14 cellular contexts compared by ENCODE assay signal in the genomic region with DNA sequence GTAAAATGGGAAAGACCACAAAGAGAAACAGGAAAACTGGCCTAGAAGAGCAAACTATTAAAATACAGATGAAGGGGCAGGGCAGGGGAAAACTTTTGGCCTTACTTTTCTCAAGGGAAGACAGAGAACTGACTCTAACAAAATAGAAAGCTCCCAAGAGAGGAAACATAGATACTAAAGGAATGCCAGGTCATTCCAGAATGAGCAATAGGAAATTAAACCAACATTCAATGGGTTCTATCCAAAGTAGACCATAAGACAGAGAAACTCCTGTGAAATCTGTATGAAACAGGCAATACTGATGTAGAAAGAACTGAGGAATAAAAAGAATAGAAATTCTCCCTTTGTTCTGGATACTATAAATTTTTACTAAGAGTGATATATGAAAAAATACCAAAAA.
"Had no signal": no experiment of that assay in that cellular context is flagged by ENCODE, and none has a peak within 500 bp of the region (broad histone marks: within the 10 kb centered on the region; RNA-seq: fewer than 3 reads in every experiment).

No MANE protein-coding gene starts in this region.

- H3K36me3 ChIP-seq: brain microvascular endothelial cell, neutrophil, upper lobe of right lung had no signal

- ATAC-seq: stimulated activated naive CD8-positive, alpha-beta T cell treated with anti-CD3 and anti-CD28 coated beads, Interleukin-15, Interleukin-2, amounts not matched to agents 100 U/mL and 50 U/mL, for 24 hours; T-helper 17 cell; upper lobe of right lung had no signal

- H3K4me1 ChIP-seq: testis had no signal

- H3K27ac ChIP-seq: brain microvascular endothelial cell, neutrophil, testis, upper lobe of right lung had no signal

- H3K27me3 ChIP-seq: brain microvascular endothelial cell, neutrophil, testis, upper lobe of right lung had no signal

- H3K9me3 ChIP-seq: neutrophil, testis, upper lobe of right lung had no signal

- H3K4me3 ChIP-seq: lung, testis, upper lobe of right lung had no signal

- DNase-seq: activated CD4-positive, CD25-positive, alpha-beta regulatory T cell; activated effector memory CD4-positive, alpha-beta T cell treated with anti-CD3 and anti-CD28 coated beads, Interleukin-2, amount 50 U/mL, for 16 hours; activated T-cell treated with anti-CD3 and anti-CD28 coated beads, Interleukin-2, amount 50 U/mL, for 24 hours; amygdala; brain microvascular endothelial cell; naive B cell; posterior cingulate gyrus; stimulated activated CD4-positive, alpha-beta T cell treated with anti-CD3 and anti-CD28 coated beads, Interleukin-2, amount 100 ng/mL, for 24 hours; stimulated activated naive CD8-positive, alpha-beta T cell treated with anti-CD3 and anti-CD28 coated beads, Interleukin-15, Interleukin-2, amounts not matched to agents 100 U/mL and 50 U/mL, for 24 hours; T-helper 17 cell; testis; upper lobe of right lung had no signal
